In the genomic region with DNA sequence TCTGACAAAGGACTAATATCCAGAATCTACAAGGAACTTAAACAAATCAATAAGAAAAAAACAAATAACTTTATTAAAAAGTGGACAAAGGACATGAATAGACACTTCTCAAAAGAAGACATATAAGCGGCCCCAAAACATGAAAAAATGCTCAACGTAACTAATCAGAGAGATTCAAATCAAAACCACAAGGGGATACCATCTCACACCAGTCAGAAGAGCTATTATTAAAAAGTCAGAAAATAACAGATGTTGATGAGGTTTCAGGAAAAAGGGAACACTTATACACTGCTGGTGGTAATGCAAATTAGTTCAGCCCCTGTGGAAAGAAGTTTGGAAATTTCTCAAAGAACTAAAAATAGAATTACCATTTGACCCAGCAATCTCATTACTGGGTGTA, we compare ENCODE assay signal across 30 cellular contexts.
"Had no signal": no experiment of that assay in that cellular context is flagged by ENCODE, and none has a peak within 500 bp of the region (broad histone marks: within the 10 kb centered on the region; RNA-seq: fewer than 3 reads in every experiment).

No MANE protein-coding gene starts in this region.

- H3K4me1 ChIP-seq: adrenal gland, body of pancreas, breast epithelium had no signal

- H3K27ac ChIP-seq: adrenal gland, body of pancreas, brain microvascular endothelial cell, breast epithelium, VCaP had no signal

- H3K9me3 ChIP-seq: adrenal gland, body of pancreas, breast epithelium had no signal

- H3K27me3 ChIP-seq: adrenal gland, body of pancreas, brain microvascular endothelial cell, breast epithelium had no signal

- H3K4me3 ChIP-seq: adrenal gland, body of pancreas, breast epithelium had no signal

- DNase-seq: activated B cell treated with CpG ODN at 0.5 μM for 24 hours; activated CD4-positive, alpha-beta memory T cell treated with anti-CD3 and anti-CD28 coated beads for 36 hours; activated CD4-positive, alpha-beta T cell treated with anti-CD3 and anti-CD28 coated beads for 4 hours; activated CD4-positive, alpha-beta T cell treated with anti-CD3 and anti-CD28 coated beads, Interleukin-2, amount 10 ng/mL, durations not matched to agents 24 days and 14 days; activated CD4-positive, alpha-beta T cell treated with anti-CD3 and anti-CD28 coated beads, Interleukin-2, amount 50 U/mL, for 1 hour; activated CD4-positive, alpha-beta T cell treated with anti-CD3 and anti-CD28 coated beads, Interleukin-2, amount 50 U/mL, for 4 hours; activated CD4-positive, CD25-positive, alpha-beta regulatory T cell treated with anti-CD3 and anti-CD28 coated beads, Interleukin-2, amount 50 U/mL, for 72 hours; activated CD8-positive, alpha-beta memory T cell treated with anti-CD3 and anti-CD28 coated beads, Interleukin-2, amount 50 U/mL, for 4 hours; activated CD8-positive, alpha-beta T cell treated with anti-CD3 and anti-CD28 coated beads for 36 hours; activated effector memory CD4-positive, alpha-beta T cell treated with anti-CD3 and anti-CD28 coated beads, Interleukin-2, amount 50 U/mL, for 16 hours; activated gamma-delta T cell treated with Interleukin-2 at 50 U/mL for 16 hours; activated naive CD4-positive, alpha-beta T cell treated with anti-CD3 and anti-CD28 coated beads, Interleukin-2, amount 10 ng/mL, durations not matched to agents 7 days and 5 days; activated naive CD4-positive, alpha-beta T cell treated with Interleukin-2 at 50 U/mL for 16 hours; activated naive CD8-positive, alpha-beta T cell treated with anti-CD3 and anti-CD28 coated beads for 36 hours; activated T-cell treated with anti-CD3 and anti-CD28 coated beads for 4 hours; activated T-cell treated with anti-CD3 and anti-CD28 coated beads, Interleukin-2, amount 50 U/mL, for 1 hour; activated T-cell treated with anti-CD3 and anti-CD28 coated beads, Interleukin-2, amount 50 U/mL, for 4 hours; activated T-cell treated with anti-CD3 and anti-CD28 coated beads, Interleukin-2, amount 50 U/mL, for 72 hours; adrenal gland; amniotic stem cell; aorta; body of pancreas; brain microvascular endothelial cell; central memory CD4-positive, alpha-beta T cell; T-helper 2 cell; T-helper 9 cell had no signal

- ATAC-seq: activated CD8-positive, alpha-beta T cell treated with anti-CD3 and anti-CD28 coated beads for 36 hours; activated naive CD4-positive, alpha-beta T cell treated with anti-CD3 and anti-CD28 coated beads, Interleukin-2, amount 50 U/mL, for 72 hours; activated T-cell treated with anti-CD3 and anti-CD28 coated beads, Interleukin-2, amount 50 U/mL, for 4 hours; activated T-cell treated with anti-CD3 and anti-CD28 coated beads, Interleukin-2, amount 50 U/mL, for 72 hours; activated T-helper 17 cell treated with anti-CD3 and anti-CD28 coated beads, Interleukin-2, amount 50 U/mL, for 72 hours; body of pancreas had no signal

- H3K36me3 ChIP-seq: adrenal gland, brain microvascular endothelial cell, breast epithelium had no signal
